In the genomic region with DNA sequence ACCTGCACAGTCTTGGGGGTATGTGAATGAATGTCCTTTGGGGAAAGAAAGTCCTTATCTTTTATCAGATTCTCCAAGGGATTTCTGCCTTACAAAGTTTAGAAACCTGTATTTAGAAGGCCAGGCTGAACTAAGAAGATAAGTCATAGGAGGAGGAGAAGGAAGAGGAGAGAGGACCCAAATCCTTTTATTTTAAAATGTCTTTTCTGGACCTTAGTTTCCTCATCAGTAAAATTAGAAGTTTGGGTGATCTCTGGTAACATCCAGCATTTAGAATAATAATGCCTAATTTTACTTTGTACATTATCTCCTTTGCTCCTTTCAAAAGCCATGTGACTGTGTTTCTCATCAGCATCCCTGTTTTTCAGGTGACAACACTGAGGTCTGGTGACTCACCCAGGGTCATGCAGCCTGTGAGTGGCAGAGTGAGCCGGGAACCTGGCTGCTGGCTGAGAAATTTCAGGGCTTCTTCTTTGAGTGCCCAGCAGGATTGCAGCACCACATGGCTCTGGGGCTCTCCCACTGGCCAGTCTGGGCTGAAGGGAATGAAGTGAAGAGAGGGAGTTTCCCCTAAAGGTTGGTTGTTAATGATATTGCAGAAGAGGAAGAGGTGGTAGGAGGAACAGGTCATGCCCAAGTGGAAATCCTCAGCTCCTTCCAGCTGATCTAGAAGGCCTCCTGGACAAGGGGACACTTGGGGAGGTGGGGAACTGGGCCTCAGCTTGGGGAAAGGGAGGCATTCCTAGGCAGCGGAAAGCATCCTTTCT, we compare ENCODE assay signal across 15 cellular contexts. TPM values are rescaled to one million over a fixed set of nuclear protein-coding genes. Genes with fewer than 3 reads are reported as not detected.
A peak's percentile ranks its signal among the peaks of the same experiment; 100 is the strongest.
DNase-seq lines count a peak whose midpoint lies in the region; ATAC-seq, FAIRE-seq and TF ChIP-seq lines count a peak whose summit lies in the region.
"Had no signal": no experiment of that assay in that cellular context is flagged by ENCODE, and none has a peak within 500 bp of the region (broad histone marks: within the 10 kb centered on the region; RNA-seq: fewer than 3 reads in every experiment).

No MANE protein-coding gene starts in this region.

- in situ Hi-C loops in HepG2 (cut with HindIII; ENCODE audit: extremely low pct_ligation_motif_present, low pct_unique_long_range_greater_than_20kb), result no loop called here

- TF ChIP-seq POLR2A in H54 (IDR thresholded peaks at IDR 0.05; ENCODE audit: low read depth, low read length) (no peak), HepG2 (IDR thresholded peaks at IDR 0.05; ENCODE audit: insufficient read depth in 1 of 2, low read depth in 2 of 2, low read length in 2 of 2) (no peak), uterus (IDR thresholded peaks at IDR 0.05) (no peak)

- H3K4me1 ChIP-seq in HepG2 (ENCODE audit: insufficient read depth, low read length) (peaks cover 95% of the 10 kb centered on the region), uterus (no peaks in the 10 kb centered on the region)

- 0% methylated on average over 2 of the region's 2 CpGs for WGBS in HepG2 (ENCODE audit: low lambda C conversion rate)

- FAIRE-seq in H54 (lab: Jason Lieb, UNC) (no peak), HepG2 (lab: Jason Lieb, UNC) (no peak)
- FAIRE-seq: GM18507 had no signal

- peak overlapping the region; percentile 20; the same call in 1 of the 2 replicates for H3K9ac ChIP-seq in HepG2 (ENCODE audit: insufficient read depth, low read depth, low read length)

- H3K9me3 ChIP-seq in HepG2 (ENCODE audit: low read length), result no peaks in the 10 kb centered on the region
- no peaks in the 10 kb centered on the region for H3K9me3 ChIP-seq in uterus
- H3K9me3 ChIP-seq: thyroid gland had no signal

- CTCF ChIA-PET in HepG2 (lab: Yijun Ruan, JAX; ENCODE audit: low intra/inter-chr PET ratio, low total read pairs), result no interaction called here

- H3K36me3 ChIP-seq in HepG2 (replicated peaks in 1 of 2; ENCODE audit: control insufficient read depth in 1 of 2, insufficient read depth in 2 of 2, low read length in 2 of 2), result no peaks in the 10 kb centered on the region
- H3K36me3 ChIP-seq in uterus, result no peaks in the 10 kb centered on the region
- H3K36me3 ChIP-seq: thyroid gland had no signal

- BruUV-seq in HepG2 (replicated peaks; lab: Mats Ljungman, UMichigan), result no TSS peak

- no peaks in the 10 kb centered on the region; a peak in 1 of 5 replicates for H3K27me3 ChIP-seq in HepG2 (ENCODE audit: control insufficient read depth in 1 of 2, insufficient read depth in 2 of 2, low read length in 2 of 2)
- no peaks in the 10 kb centered on the region for H3K27me3 ChIP-seq in uterus
- H3K27me3 ChIP-seq: thyroid gland had no signal

- no peak for TF ChIP-seq CTCF in AG10803 (conservative IDR thresholded peaks at IDR 0.05; ENCODE audit: low read length)
- no peak for TF ChIP-seq CTCF in HepG2 (CRISPR knock-in tag; IDR thresholded peaks at IDR 0.05)
- TF ChIP-seq CTCF in uterus (IDR thresholded peaks at IDR 0.05), result no peak

- TF ChIP-seq EP300 in HepG2 (IDR thresholded peaks at IDR 0.05; ENCODE audit: low read depth in 2 of 2, low read length in 2 of 2), result no peak
- no peak for TF ChIP-seq EP300 in HepG2 (CRISPR knock-in tag; IDR thresholded peaks at IDR 0.05; ENCODE audit: borderline replicate concordance)

- POLR2A ChIA-PET in HepG2 (lab: Yijun Ruan, JAX), result interaction anchor here (0.9 to 4.7 kb wide), 9 partner anchors 13 to 177 kb away, joined by 3 to 66 read pairs (median 9); partner anchors contain the start of genes GTPBP2 and VEGFA

- H3K4me2 ChIP-seq in HepG2 (ENCODE audit: low read depth, low read length), result peak overlapping the region; percentile 95

- DNase-seq in AG10803 (ENCODE audit: low read depth) (peak; percentile 27), H54 (ENCODE audit: insufficient read length, low spot score) (peak; percentile 50), astrocyte of the hippocampus (ENCODE audit: low read depth, low spot score) (peak; percentile 16), HepG2 (ENCODE audit: low spot score) (peak; percentile 56), pons (ENCODE audit: low spot score) (no peak), uterus (no peak)
- DNase-seq: GOT3; naive B cell; NCI-H1436; stimulated activated CD4-positive, alpha-beta T cell treated with anti-CD3 and anti-CD28 coated beads, Interleukin-2, amount 100 ng/mL, for 24 hours had no signal

- H3K79me2 ChIP-seq in HepG2 (ENCODE audit: insufficient read depth, low read length), result no peaks in the 10 kb centered on the region

- no peak for ATAC-seq in HepG2
- no peak for ATAC-seq in HG02759 (IDR thresholded peaks at IDR 0.05; ENCODE audit: unreplicated experiment)
- ATAC-seq in GM21367 (IDR thresholded peaks at IDR 0.05; ENCODE audit: unreplicated experiment), result no peak
- ATAC-seq: Panc1 had no signal

- H3K4me3 ChIP-seq in AG10803 (ENCODE audit: low read length) (no peak overlapping the region), HepG2 (replicated peaks in 1 of 3; ENCODE audit: insufficient read depth in 1 of 3, low read depth in 2 of 3, low read length in 3 of 3) (peak overlapping the region in 2 of 3 experiments; percentile 3 to 78; a peak in 3 of 6 replicates), uterus (no peak overlapping the region)
- H3K4me3 ChIP-seq: thyroid gland had no signal

- H2AFZ ChIP-seq in HepG2 (ENCODE audit: low read length), result no peak overlapping the region

- H3K27ac ChIP-seq in HepG2 (ENCODE audit: extremely low read length, insufficient read depth, low read length) (peak overlapping the region; percentile 79), uterus (no peak overlapping the region)

- no peaks in the 10 kb centered on the region for H4K20me1 ChIP-seq in HepG2 (ENCODE audit: insufficient read depth, low read length)

- TF ChIP-seq RAD21 in HepG2 (CRISPR knock-in tag; IDR thresholded peaks at IDR 0.05), result no peak

- intact Hi-C loops in HepG2 (cut with micrococcal nuclease; ENCODE audit: unreplicated experiment), result no loop called here
- intact Hi-C loops in uterus (cut with DNase I; ENCODE audit: low total_unique reads), result no loop called here

TF ChIP-seq in HepG2, 621 proteins besides CTCF, POLR2A, EP300 and RAD21 (continues in another document):
- TF ChIP-seq ZNF224 (CRISPR knock-in tag; IDR thresholded peaks at IDR 0.05) (0 out of 2 replicates have a peak, but pooled peaks have one; percentile 63), ATF1 (CRISPR knock-in tag; IDR thresholded peaks at IDR 0.05) (no peak), MXI1 (IDR thresholded peaks at IDR 0.05; ENCODE audit: borderline replicate concordance, low read depth, low read length) (peak; percentile 21; the same call in 1 of the 3 replicates), SIN3B (IDR thresholded peaks at IDR 0.05; ENCODE audit: low read length) (no peak), FUBP1 (CRISPR knock-in tag; IDR thresholded peaks at IDR 0.05; ENCODE audit: borderline replicate concordance) (no peak), FOXP1 (IDR thresholded peaks at IDR 0.05) (no peak), FOXP1 (CRISPR knock-in tag; IDR thresholded peaks at IDR 0.05) (peak; percentile 33; the same call in 1 of the 2 replicates), ATAD3A (CRISPR knock-in tag; IDR thresholded peaks at IDR 0.05) (no peak), SMAD3 (CRISPR knock-in tag; IDR thresholded peaks at IDR 0.05) (0 out of 2 replicates have a peak, but pooled peaks have one; percentile 21), NFE2L2 (IDR thresholded peaks at IDR 0.05; ENCODE audit: low read length) (no peak), KMT2A (CRISPR knock-in tag; IDR thresholded peaks at IDR 0.05) (peak; percentile 14; the same call in 1 of the 2 replicates), ZNF614 (CRISPR knock-in tag; IDR thresholded peaks at IDR 0.05; ENCODE audit: borderline replicate concordance) (0 out of 2 replicates have a peak, but pooled peaks have one; percentile 31)

RNA-seq across cellular contexts. Expression of gene VEGFA, which starts 34.0 kb away (rescaled TPM):
- total RNA-seq in HepG2 (2016; rRNA removed; fragmentation: Illumina TruSeq; extraction: Trizol) (34.1 and 68.1 TPM in 2 replicates), uterus (100 to 1,000 TPM in 3 of 4 donors, 10 to 100 TPM in 1; 81.0 to 247 (median 156) TPM)
- total RNA-seq in HepG2 (2016; cell fraction: cytosol; rRNA removed; fragmentation: Illumina TruSeq; extraction: Trizol; ENCODE audit: low read depth), result 13.4 and 14.2 TPM in 2 replicates
- total RNA-seq in HepG2 (2016; cell fraction: insoluble cytoplasmic fraction; rRNA removed; fragmentation: Illumina TruSeq; extraction: Trizol), result 26.8 and 72.7 TPM in 2 replicates
- total RNA-seq in HepG2 (2016; cell fraction: membrane; rRNA removed; fragmentation: Illumina TruSeq; extraction: Trizol), result 33.1 and 34.4 TPM in 2 replicates
- total RNA-seq in HepG2 (2016; cell fraction: nucleus; rRNA removed; fragmentation: Illumina TruSeq; extraction: Trizol), result 81.5 and 95.8 TPM in 2 replicates
- polyA plus RNA-seq in HepG2 (2011; rRNA removed), result 629 and 1,104 TPM in 2 replicates
- polyA plus RNA-seq in HepG2 (2011; cell fraction: cytosol; rRNA removed), result 292 and 298 TPM in 2 replicates
- polyA plus RNA-seq in HepG2 (2011; cell fraction: nucleus; rRNA removed), result 3,652 and 4,474 TPM in 2 replicates
- polyA plus RNA-seq in HepG2 (2012), result 463 and 546 TPM in 2 replicates
- polyA plus RNA-seq in HepG2 (2016; cell fraction: cytosol; fragmentation: Illumina TruSeq; extraction: Trizol; ENCODE audit: low read depth), result 9.2 and 10.7 TPM in 2 replicates
- polyA plus RNA-seq in HepG2 (2016; cell fraction: insoluble cytoplasmic fraction; fragmentation: Illumina TruSeq; extraction: Trizol; ENCODE audit: low read depth), result 34.1 and 41.6 TPM in 2 replicates
- polyA plus RNA-seq in HepG2 (2016; cell fraction: membrane; fragmentation: Illumina TruSeq; extraction: Trizol; ENCODE audit: low read depth), result 24.8 and 25.3 TPM in 2 replicates
- polyA plus RNA-seq in HepG2 (2016; cell fraction: nucleus; fragmentation: Illumina TruSeq; extraction: Trizol; ENCODE audit: insufficient read depth, low read depth), result 253 and 267 TPM in 2 replicates
- 238 and 645 TPM in 2 replicates for polyA minus RNA-seq in HepG2 (2011; rRNA and poly(A)+ RNA removed; ENCODE audit: low replicate concordance)
- polyA minus RNA-seq in HepG2 (2011; cell fraction: cytosol; rRNA and poly(A)+ RNA removed), result 122 and 136 TPM in 2 replicates
- polyA minus RNA-seq in HepG2 (2011; cell fraction: nucleus; rRNA and poly(A)+ RNA removed), result 312 and 405 TPM in 2 replicates

Comparison
In these comparisons a context has a peak if more than half of its experiments do, and no peak if none do; other contexts are left out.
1. DNase-seq: peak in AG10803 (single experiment), H54 (single experiment), astrocyte of the hippocampus (single experiment) and HepG2 (single experiment); none in pons (single experiment) and uterus (0 of 2).
2. H3K4me3 ChIP-seq: peak in HepG2 (2 of 3); none in AG10803 (single experiment) and uterus (0 of 2).